ENCODE assay signal across 1 cellular context in the genomic region with DNA sequence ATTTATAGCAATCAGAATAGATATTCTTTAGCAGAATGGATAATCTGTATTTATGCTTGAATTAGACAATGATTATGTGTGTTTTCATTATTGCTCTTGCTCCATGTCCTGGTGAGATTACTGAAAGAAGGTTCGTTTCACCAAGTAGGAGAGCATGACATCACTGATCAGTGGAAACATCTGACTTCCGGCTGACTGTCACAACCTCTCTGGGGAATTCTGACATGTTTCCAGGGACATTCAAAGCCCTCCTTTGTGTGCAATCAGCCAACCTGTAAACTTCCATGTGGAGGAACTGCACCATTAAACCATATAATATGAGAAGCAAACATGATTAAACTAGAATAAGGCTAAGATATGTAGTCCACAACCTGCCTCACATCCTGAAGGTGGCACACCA.
TF ChIP-seq lines count a peak whose summit lies in the region.

No MANE protein-coding gene starts in this region.

TF ChIP-seq in GM12878, 131 proteins besides CTCF, POLR2A, EP300 and RAD21 (continued from another document):
- TF ChIP-seq, protein P1, sequence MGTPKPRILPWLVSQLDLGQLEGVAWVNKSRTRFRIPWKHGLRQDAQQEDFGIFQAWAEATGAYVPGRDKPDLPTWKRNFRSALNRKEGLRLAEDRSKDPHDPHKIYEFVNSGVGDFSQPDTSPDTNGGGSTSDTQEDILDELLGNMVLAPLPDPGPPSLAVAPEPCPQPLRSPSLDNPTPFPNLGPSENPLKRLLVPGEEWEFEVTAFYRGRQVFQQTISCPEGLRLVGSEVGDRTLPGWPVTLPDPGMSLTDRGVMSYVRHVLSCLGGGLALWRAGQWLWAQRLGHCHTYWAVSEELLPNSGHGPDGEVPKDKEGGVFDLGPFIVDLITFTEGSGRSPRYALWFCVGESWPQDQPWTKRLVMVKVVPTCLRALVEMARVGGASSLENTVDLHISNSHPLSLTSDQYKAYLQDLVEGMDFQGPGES (IDR thresholded peaks at IDR 0.05), result no peak
- TF ChIP-seq ATF7 (IDR thresholded peaks at IDR 0.05; ENCODE audit: low read depth) (no peak), CREB1 (IDR thresholded peaks at IDR 0.05; ENCODE audit: low read depth) (no peak), KDM1A (IDR thresholded peaks at IDR 0.05; ENCODE audit: borderline replicate concordance) (no peak), RFX5 (IDR thresholded peaks at IDR 0.05; ENCODE audit: low read depth, low read length) (no peak), IKZF1 (conservative IDR thresholded peaks at IDR 0.05) (no peak), PAX8 (IDR thresholded peaks at IDR 0.05) (no peak), RUNX3 (IDR thresholded peaks at IDR 0.05; ENCODE audit: low read length) (no peak)
